In the genomic region with DNA sequence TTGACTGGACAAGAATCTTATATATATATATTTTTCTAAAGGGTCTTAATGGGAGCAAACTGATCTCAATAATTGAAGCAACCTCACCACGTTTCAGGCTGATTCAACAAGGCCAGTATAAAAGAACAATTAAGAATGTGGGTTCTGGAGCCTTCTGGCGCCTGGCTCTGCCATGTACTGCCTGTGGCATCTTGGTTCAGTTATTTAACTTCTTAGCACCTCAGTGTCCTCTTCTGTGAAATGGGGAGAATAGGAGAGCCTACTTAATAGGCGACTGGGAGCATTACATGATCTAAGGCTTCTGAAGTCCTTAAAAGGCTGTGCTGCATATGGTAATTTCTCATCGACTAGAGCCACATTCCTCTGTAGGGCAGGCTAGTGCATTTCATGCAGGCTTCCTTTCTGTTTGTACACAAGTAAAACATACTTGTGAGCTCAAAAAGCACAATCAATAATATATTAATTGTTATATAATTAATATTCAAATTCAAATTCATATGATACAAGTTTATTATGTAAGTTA, we compare ENCODE assay signal across 28 cellular contexts.
"Had no signal": no experiment of that assay in that cellular context is flagged by ENCODE, and none has a peak within 500 bp of the region (broad histone marks: within the 10 kb centered on the region; RNA-seq: fewer than 3 reads in every experiment).

No MANE protein-coding gene starts in this region.

- H3K27ac Mint-ChIP-seq: activated B cell treated with CpG ODN at 0.5 μM for 24 hours; activated CD4-positive, alpha-beta memory T cell treated with anti-CD3 and anti-CD28 coated beads for 36 hours; activated naive CD4-positive, alpha-beta T cell treated with anti-CD3 and anti-CD28 coated beads for 36 hours; activated naive CD4-positive, alpha-beta T cell treated with anti-CD3 and anti-CD28 coated beads, Interleukin-2, amount 50 U/mL, for 24 hours; activated naive CD8-positive, alpha-beta T cell treated with anti-CD3 and anti-CD28 coated beads for 36 hours; activated naive CD8-positive, alpha-beta T cell treated with anti-CD3 and anti-CD28 coated beads, Interleukin-2, amount 50 U/mL, for 24 hours; activated T-helper 17 cell treated with anti-CD3 and anti-CD28 coated beads, Interleukin-2, amount 50 U/mL, for 72 hours; effector memory CD8-positive, alpha-beta T cell had no signal

- H3K4me3 Mint-ChIP-seq: activated B cell treated with CpG ODN at 0.5 μM for 24 hours; activated CD4-positive, alpha-beta memory T cell treated with anti-CD3 and anti-CD28 coated beads for 36 hours; activated naive CD4-positive, alpha-beta T cell treated with anti-CD3 and anti-CD28 coated beads for 36 hours; activated naive CD4-positive, alpha-beta T cell treated with anti-CD3 and anti-CD28 coated beads, Interleukin-2, amount 50 U/mL, for 24 hours; activated naive CD8-positive, alpha-beta T cell treated with anti-CD3 and anti-CD28 coated beads for 36 hours; activated naive CD8-positive, alpha-beta T cell treated with anti-CD3 and anti-CD28 coated beads, Interleukin-2, amount 50 U/mL, for 24 hours; activated T-cell treated with anti-CD3 and anti-CD28 coated beads, Interleukin-2, amount 50 U/mL, for 4 hours; activated T-helper 17 cell treated with anti-CD3 and anti-CD28 coated beads, Interleukin-2, amount 50 U/mL, for 72 hours; effector memory CD8-positive, alpha-beta T cell had no signal

- DNase-seq: activated B cell treated with CpG ODN at 0.5 μM for 24 hours; activated CD4-positive, alpha-beta memory T cell treated with anti-CD3 and anti-CD28 coated beads for 36 hours; activated CD4-positive, alpha-beta T cell treated with anti-CD3 and anti-CD28 coated beads for 48 hours; activated CD4-positive, alpha-beta T cell treated with anti-CD3 and anti-CD28 coated beads, Interleukin-2, amount 50 U/mL, for 1 hour; activated effector memory CD4-positive, alpha-beta T cell treated with Interleukin-2 at 50 U/mL for 16 hours; activated gamma-delta T cell treated with Interleukin-2 at 50 U/mL for 16 hours; activated naive CD4-positive, alpha-beta T cell treated with anti-CD3 and anti-CD28 coated beads for 36 hours; activated naive CD8-positive, alpha-beta T cell treated with anti-CD3 and anti-CD28 coated beads for 36 hours; activated naive CD8-positive, alpha-beta T cell treated with anti-CD3 and anti-CD28 coated beads, Interleukin-2, amount 50 U/mL, for 24 hours; activated T-cell treated with anti-CD3 and anti-CD28 coated beads, Interleukin-2, amount 50 U/mL, for 4 hours; adrenal gland; amygdala; aorta; body of pancreas; caudate nucleus; cortex of kidney; dermis blood vessel endothelial cell; effector CD4-positive, alpha-beta T cell; effector memory CD8-positive, alpha-beta T cell; erythroblast; foreskin keratinocyte; gastrocnemius medialis; heart right ventricle; T-helper 2 cell had no signal

- H3K9me3 ChIP-seq: adrenal gland, body of pancreas, esophagus muscularis mucosa, gastrocnemius medialis, heart right ventricle had no signal

- H3K27ac ChIP-seq: adrenal gland, body of pancreas, esophagus muscularis mucosa, foreskin keratinocyte, gastrocnemius medialis, heart right ventricle had no signal

- H3K36me3 Mint-ChIP-seq: activated CD4-positive, alpha-beta memory T cell treated with anti-CD3 and anti-CD28 coated beads for 36 hours; activated naive CD4-positive, alpha-beta T cell treated with anti-CD3 and anti-CD28 coated beads, Interleukin-2, amount 50 U/mL, for 24 hours; activated naive CD8-positive, alpha-beta T cell treated with anti-CD3 and anti-CD28 coated beads for 36 hours had no signal

- H3K4me3 ChIP-seq: adrenal gland, body of pancreas, esophagus muscularis mucosa, gastrocnemius medialis, heart right ventricle had no signal

- ATAC-seq: activated CD4-positive, CD25-positive, alpha-beta regulatory T cell treated with anti-CD3 and anti-CD28 coated beads, Interleukin-2, amount 50 U/mL, for 24 hours; activated naive CD8-positive, alpha-beta T cell treated with anti-CD3 and anti-CD28 coated beads, Interleukin-2, amount 50 U/mL, for 24 hours; activated T-cell treated with anti-CD3 and anti-CD28 coated beads, Interleukin-2, amount 50 U/mL, for 4 hours; activated T-helper 17 cell treated with anti-CD3 and anti-CD28 coated beads, Interleukin-2, amount 50 U/mL, for 72 hours; body of pancreas; effector memory CD8-positive, alpha-beta T cell; foreskin keratinocyte; gastrocnemius medialis; heart right ventricle had no signal

- H3K36me3 ChIP-seq: adrenal gland, gastrocnemius medialis had no signal

- H3K9me3 Mint-ChIP-seq: activated B cell treated with CpG ODN at 0.5 μM for 24 hours; activated CD4-positive, alpha-beta memory T cell treated with anti-CD3 and anti-CD28 coated beads for 36 hours; activated naive CD4-positive, alpha-beta T cell treated with anti-CD3 and anti-CD28 coated beads for 36 hours; activated naive CD4-positive, alpha-beta T cell treated with anti-CD3 and anti-CD28 coated beads, Interleukin-2, amount 50 U/mL, for 24 hours; activated naive CD8-positive, alpha-beta T cell treated with anti-CD3 and anti-CD28 coated beads for 36 hours; activated T-cell treated with anti-CD3 and anti-CD28 coated beads, Interleukin-2, amount 50 U/mL, for 4 hours; activated T-helper 17 cell treated with anti-CD3 and anti-CD28 coated beads, Interleukin-2, amount 50 U/mL, for 72 hours had no signal

- H3K4me1 ChIP-seq: adrenal gland, body of pancreas, esophagus muscularis mucosa, foreskin keratinocyte, gastrocnemius medialis, heart right ventricle had no signal

- H3K4me1 Mint-ChIP-seq: activated B cell treated with CpG ODN at 0.5 μM for 24 hours; activated naive CD4-positive, alpha-beta T cell treated with anti-CD3 and anti-CD28 coated beads, Interleukin-2, amount 50 U/mL, for 24 hours; activated naive CD8-positive, alpha-beta T cell treated with anti-CD3 and anti-CD28 coated beads for 36 hours; activated naive CD8-positive, alpha-beta T cell treated with anti-CD3 and anti-CD28 coated beads, Interleukin-2, amount 50 U/mL, for 24 hours; activated T-helper 17 cell treated with anti-CD3 and anti-CD28 coated beads, Interleukin-2, amount 50 U/mL, for 72 hours had no signal

- H3K27me3 ChIP-seq: adrenal gland, body of pancreas, esophagus muscularis mucosa, foreskin keratinocyte, gastrocnemius medialis, heart right ventricle had no signal

- H3K27me3 Mint-ChIP-seq: activated B cell treated with CpG ODN at 0.5 μM for 24 hours; activated CD4-positive, alpha-beta memory T cell treated with anti-CD3 and anti-CD28 coated beads for 36 hours; activated naive CD4-positive, alpha-beta T cell treated with anti-CD3 and anti-CD28 coated beads, Interleukin-2, amount 50 U/mL, for 24 hours; activated naive CD8-positive, alpha-beta T cell treated with anti-CD3 and anti-CD28 coated beads, Interleukin-2, amount 50 U/mL, for 24 hours; activated T-helper 17 cell treated with anti-CD3 and anti-CD28 coated beads, Interleukin-2, amount 50 U/mL, for 72 hours; effector memory CD8-positive, alpha-beta T cell had no signal
